In genomic region chr16:20879175-20880053, GRCh38 we compare ENCODE assay signal across 2 cellular contexts.
TF ChIP-seq lines count a peak whose summit lies in the region.

No MANE protein-coding gene starts in this region.

TF ChIP-seq in GM23338, 12 proteins besides CTCF, POLR2A, EP300 and RAD21:
- TF ChIP-seq JUNB (IDR thresholded peaks at IDR 0.05; ENCODE audit: unreplicated experiment): no peak
- no peak for TF ChIP-seq ZNF331 (CRISPR knock-in tag; IDR thresholded peaks at IDR 0.05; ENCODE audit: low read depth)
- TF ChIP-seq ZNF462 (CRISPR knock-in tag; IDR thresholded peaks at IDR 0.05): no peak
- no peak for TF ChIP-seq CREB1 (CRISPR knock-in tag; IDR thresholded peaks at IDR 0.05; ENCODE audit: low read depth)
- no peak for TF ChIP-seq STAT1 (IDR thresholded peaks at IDR 0.05; ENCODE audit: unreplicated experiment)
- TF ChIP-seq REST (IDR thresholded peaks at IDR 0.05; ENCODE audit: unreplicated experiment): no peak

TF ChIP-seq in HepG2, 621 proteins besides CTCF, POLR2A, EP300 and RAD21 (continues in another document):
- TF ChIP-seq POLR2AphosphoS5 (IDR thresholded peaks at IDR 0.05; ENCODE audit: low read depth, low read length) (no peak), HBP1 (CRISPR knock-in tag; IDR thresholded peaks at IDR 0.05; ENCODE audit: low read depth) (no peak), CREB1 (IDR thresholded peaks at IDR 0.05) (peak; percentile 17; the same call in 1 of the 2 replicates), CREB1 (CRISPR knock-in tag; IDR thresholded peaks at IDR 0.05) (peak; percentile 30; the same call in 1 of the 2 replicates), ZSCAN22 (CRISPR knock-in tag; IDR thresholded peaks at IDR 0.05) (no peak), RNF219 (CRISPR knock-in tag; IDR thresholded peaks at IDR 0.05) (no peak), ATF1 (CRISPR knock-in tag; IDR thresholded peaks at IDR 0.05) (0 out of 2 replicates have a peak, but pooled peaks have one; percentile 44), ZNF670 (CRISPR knock-in tag; IDR thresholded peaks at IDR 0.05; ENCODE audit: borderline replicate concordance) (0 out of 2 replicates have a peak, but pooled peaks have one; percentile 18), ZSCAN5A (CRISPR knock-in tag; IDR thresholded peaks at IDR 0.05; ENCODE audit: borderline replicate concordance) (0 out of 2 replicates have a peak, but pooled peaks have one; percentile 56), TCF7L2 (IDR thresholded peaks at IDR 0.05; ENCODE audit: low read depth, low read length) (no peak), ZMAT3 (CRISPR knock-in tag; conservative IDR thresholded peaks at IDR 0.05) (no peak), PAF1 (CRISPR knock-in tag; IDR thresholded peaks at IDR 0.05) (no peak), EEA1 (CRISPR knock-in tag; IDR thresholded peaks at IDR 0.05; ENCODE audit: borderline replicate concordance) (no peak), ZNF792 (CRISPR knock-in tag; IDR thresholded peaks at IDR 0.05) (0 out of 2 replicates have a peak, but pooled peaks have one; percentile 1), DNMT1 (CRISPR knock-in tag; IDR thresholded peaks at IDR 0.05) (no peak), TBL1XR1 (IDR thresholded peaks at IDR 0.05; ENCODE audit: borderline replicate concordance, low read length, partially characterized antibody) (no peak), CAMTA2 (CRISPR knock-in tag; IDR thresholded peaks at IDR 0.05; ENCODE audit: borderline replicate concordance) (no peak), KDM4B (CRISPR knock-in tag; IDR thresholded peaks at IDR 0.05) (no peak), ZNF276 (CRISPR knock-in tag; IDR thresholded peaks at IDR 0.05; ENCODE audit: low read depth) (no peak), ZNF280D (CRISPR knock-in tag; IDR thresholded peaks at IDR 0.05) (no peak), SAP130 (CRISPR knock-in tag; IDR thresholded peaks at IDR 0.05; ENCODE audit: low read depth) (peak; percentile 47; the same call in 1 of the 2 replicates), TFDP2 (CRISPR knock-in tag; IDR thresholded peaks at IDR 0.05) (0 out of 2 replicates have a peak, but pooled peaks have one; percentile 7), ZFP90 (CRISPR knock-in tag; IDR thresholded peaks at IDR 0.05; ENCODE audit: borderline replicate concordance) (no peak), ZNF629 (CRISPR knock-in tag; conservative IDR thresholded peaks at IDR 0.05) (peak; percentile 60), KMT2A (CRISPR knock-in tag; IDR thresholded peaks at IDR 0.05) (peak; percentile 16; the same call in 1 of the 2 replicates), E2F2 (CRISPR knock-in tag; IDR thresholded peaks at IDR 0.05; ENCODE audit: borderline replicate concordance) (no peak), ZNF343 (CRISPR knock-in tag; IDR thresholded peaks at IDR 0.05) (no peak), FOSL2 (CRISPR knock-in tag; IDR thresholded peaks at IDR 0.05) (peak; percentile 77), ZFP1 (CRISPR knock-in tag; IDR thresholded peaks at IDR 0.05) (0 out of 2 replicates have a peak, but pooled peaks have one; percentile 47), ATRX (CRISPR knock-in tag; IDR thresholded peaks at IDR 0.05; ENCODE audit: borderline replicate concordance) (no peak), MIXL1 (CRISPR knock-in tag; IDR thresholded peaks at IDR 0.05) (no peak), MLLT10 (CRISPR knock-in tag; IDR thresholded peaks at IDR 0.05) (no peak), MAFK (conservative IDR thresholded peaks at IDR 0.05 in 1 of 2, IDR thresholded peaks at IDR 0.05 in 1 of 2; ENCODE audit: low read length in 2 of 2) (peak in 1 of 2 experiments; percentile 52; a peak in 2 of 4 replicates), CEBPG (CRISPR knock-in tag; IDR thresholded peaks at IDR 0.05) (0 out of 2 replicates have a peak, but pooled peaks have one; percentile 21), ARID3A (IDR thresholded peaks at IDR 0.05; ENCODE audit: low read depth, low read length) (no peak; the same call in 1 of the 2 replicates), MATR3 (CRISPR knock-in tag; IDR thresholded peaks at IDR 0.05) (no peak), SPEN (CRISPR knock-in tag; IDR thresholded peaks at IDR 0.05; ENCODE audit: low read depth) (no peak), HCFC1 (IDR thresholded peaks at IDR 0.05; ENCODE audit: low read depth, low read length) (no peak), ZC3H13 (CRISPR knock-in tag; IDR thresholded peaks at IDR 0.05) (no peak), ZNF563 (CRISPR knock-in tag; IDR thresholded peaks at IDR 0.05) (no peak), U2AF2 (IDR thresholded peaks at IDR 0.05; ENCODE audit: low read depth, low read length) (no peak), PHB2 (IDR thresholded peaks at IDR 0.05; ENCODE audit: partially characterized antibody) (no peak), CENPBD1 (CRISPR knock-in tag; IDR thresholded peaks at IDR 0.05; ENCODE audit: borderline replicate concordance, low read depth) (no peak), BRD4 (CRISPR knock-in tag; IDR thresholded peaks at IDR 0.05) (no peak), ELF3 (CRISPR knock-in tag; IDR thresholded peaks at IDR 0.05) (0 out of 2 replicates have a peak, but pooled peaks have one; percentile 11), NFE2 (CRISPR knock-in tag; IDR thresholded peaks at IDR 0.05) (0 out of 2 replicates have a peak, but pooled peaks have one; percentile 15), DMAP1 (CRISPR knock-in tag; IDR thresholded peaks at IDR 0.05) (no peak), MAFF (IDR thresholded peaks at IDR 0.05; ENCODE audit: low read depth, low read length) (0 out of 2 replicates have a peak, but pooled peaks have one; percentile 45), GATAD1 (CRISPR knock-in tag; IDR thresholded peaks at IDR 0.05) (peak; percentile 2; the same call in 1 of the 2 replicates), SRSF4 (IDR thresholded peaks at IDR 0.05; ENCODE audit: low read depth, low read length, poor library complexity, severe bottlenecking) (no peak), NR2F1 (CRISPR knock-in tag; IDR thresholded peaks at IDR 0.05) (no peak), ZNF260 (CRISPR knock-in tag; IDR thresholded peaks at IDR 0.05; ENCODE audit: borderline replicate concordance, low read depth) (no peak), NCOR1 (IDR thresholded peaks at IDR 0.05; ENCODE audit: borderline replicate concordance, low read length) (no peak), SOX13 (IDR thresholded peaks at IDR 0.05) (no peak), SOX13 (CRISPR knock-in tag; conservative IDR thresholded peaks at IDR 0.05 in 1 of 2, IDR thresholded peaks at IDR 0.05 in 1 of 2) (peak; percentile 24 to 38; a peak in 1 of 4 replicates), ZNF329 (CRISPR knock-in tag; IDR thresholded peaks at IDR 0.05; ENCODE audit: low read depth) (0 out of 2 replicates have a peak, but pooled peaks have one; percentile 30)
